8 cellular contexts compared by ENCODE assay signal in genomic region chr1:157878059-157878458, GRCh38. TPM values are rescaled to one million over a fixed set of nuclear protein-coding genes. Genes with fewer than 3 reads are reported as not detected.
DNase-seq lines count a peak whose midpoint lies in the region; ATAC-seq and TF ChIP-seq lines count a peak whose summit lies in the region.

No MANE protein-coding gene starts in this region.

- no peaks in the 10 kb centered on the region for H3K9me3 ChIP-seq in hepatocyte (ENCODE audit: low read depth)

- WGBS in hepatocyte (ENCODE audit: low lambda C conversion rate, missing lambda C conversion rate), result 52% methylated on average over 4 of the region's 4 CpGs

- H3K27ac ChIP-seq in HL-60 (replicated peaks) (no peak overlapping the region), hepatocyte (no peak overlapping the region)

- no peaks in the 10 kb centered on the region for H3K36me3 ChIP-seq in hepatocyte (replicated peaks; ENCODE audit: insufficient read depth, low read depth)

- DNase-seq in CD1c-positive myeloid dendritic cell (ENCODE audit: extremely low spot score) (peak; percentile 56), HL-60 (ENCODE audit: low read depth in 1 of 2, low spot score in 1 of 2) (peak in 1 of 2 experiments; percentile 38), SKM-1 (lab: John Stamatoyannopoulos, UW; ENCODE audit: unreplicated experiment) (peak; percentile 71), hepatocyte (ENCODE audit: low spot score) (peak; percentile 51), NCI-H1048 (lab: John Stamatoyannopoulos, UW) (no peak)
- no peak for DNase-seq in stimulated activated CD8-positive, alpha-beta memory T cell treated with anti-CD3 and anti-CD28 coated beads, Interleukin-4, amount 100 ng/mL, for 48 hours

- TF ChIP-seq CTCF in HL-60 (IDR thresholded peaks at IDR 0.05; ENCODE audit: insufficient read depth, low read length), result peak; percentile 23
- peak; percentile 53 for TF ChIP-seq CTCF in hepatocyte (IDR thresholded peaks at IDR 0.05; ENCODE audit: poor library complexity)

- H3K27me3 ChIP-seq in HL-60 (ENCODE audit: insufficient read depth, poor library complexity, severe bottlenecking) (peaks cover 7% of the 10 kb centered on the region), hepatocyte (no peaks in the 10 kb centered on the region)

- H3K4me2 ChIP-seq in hepatocyte, result no peak overlapping the region

- H3K4me1 ChIP-seq in hepatocyte (ENCODE audit: insufficient read depth), result no peaks in the 10 kb centered on the region

- H3K79me2 ChIP-seq in hepatocyte, result no peaks in the 10 kb centered on the region

- no peak for ATAC-seq in GM21723 (IDR thresholded peaks at IDR 0.05; ENCODE audit: unreplicated experiment)
- no peak for ATAC-seq in GM19328 (IDR thresholded peaks at IDR 0.05; ENCODE audit: unreplicated experiment)

- no peak overlapping the region for H3K4me3 ChIP-seq in HL-60 (replicated peaks; ENCODE audit: insufficient read depth, low read length)
- no peak overlapping the region for H3K4me3 ChIP-seq in hepatocyte

- H3K9me2 ChIP-seq in hepatocyte (replicated peaks; ENCODE audit: insufficient read depth), result no peaks in the 10 kb centered on the region

- H4K20me1 ChIP-seq in hepatocyte (ENCODE audit: insufficient read depth, poor library complexity, severe bottlenecking), result no peaks in the 10 kb centered on the region

- H2AFZ ChIP-seq in hepatocyte, result no peak overlapping the region

RNA-seq across cellular contexts. Expression of gene CD5L, which starts 36.5 kb away (rescaled TPM):
- not detected in 2 replicates for total RNA-seq in hepatocyte
- not detected in 2 replicates for polyA plus RNA-seq in hepatocyte

RNA-seq across cellular contexts. Expression of gene FCRL1, which starts 58.1 kb away (rescaled TPM):
- not detected in 2 replicates for total RNA-seq in hepatocyte
- polyA plus RNA-seq in hepatocyte, result not detected in 2 replicates

Comparison
In these comparisons a context has a peak if more than half of its experiments do, and no peak if none do; other contexts are left out.
1. DNase-seq: peak in CD1c-positive myeloid dendritic cell (single experiment), SKM-1 (single experiment) and hepatocyte (single experiment); none in stimulated activated CD8-positive, alpha-beta memory T cell treated with anti-CD3 and anti-CD28 coated beads, Interleukin-4, amount 100 ng/mL, for 48 hours (single experiment) and NCI-H1048 (single experiment).